ENCODE assay signal across 26 cellular contexts in the genomic region with DNA sequence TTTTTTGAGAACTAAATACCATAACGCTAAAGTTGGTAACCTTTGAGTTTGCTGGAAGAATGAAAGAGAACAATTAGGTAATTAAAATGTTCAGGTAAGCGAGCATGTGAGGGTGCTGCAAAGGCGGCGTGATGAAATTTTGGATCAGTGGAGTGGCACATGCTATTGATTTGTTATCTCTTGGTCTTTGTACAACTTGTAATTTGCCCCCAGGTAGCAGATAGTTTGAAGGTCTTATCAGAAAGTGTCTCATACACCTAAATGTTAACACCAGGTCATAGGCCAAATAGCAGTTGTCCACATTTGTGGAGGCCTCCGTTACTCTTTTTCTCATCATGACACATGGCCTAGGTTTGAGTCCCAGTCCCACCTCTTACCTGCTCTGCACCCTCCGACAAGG. TPM values are rescaled to one million over a fixed set of nuclear protein-coding genes. Genes with fewer than 3 reads are reported as not detected.
DNase-seq lines count a peak whose midpoint lies in the region; ATAC-seq, FAIRE-seq and TF ChIP-seq lines count a peak whose summit lies in the region.
"Had no signal": no experiment of that assay in that cellular context is flagged by ENCODE, and none has a peak within 500 bp of the region (broad histone marks: within the 10 kb centered on the region; RNA-seq: fewer than 3 reads in every experiment).

No MANE protein-coding gene starts in this region.

- 0 out of 2 replicates have a peak overlapping the region, but pooled peaks have one; percentile 11 for H3K27ac Mint-ChIP-seq in HFFc6
- H3K27ac Mint-ChIP-seq: activated T-helper 1 cell treated with anti-CD3 and anti-CD28 coated beads, Interleukin-12 subunit alpha, Interleukin-12 subunit beta, Interleukin-2, Interleukin-4 antibody, amounts not matched to agents 30 ng/mL and 10 ng/mL and 1 ng/mL, durations not matched to agents 14 hours and 24 hours and 36 hours; IgD-negative memory B cell; natural killer cell treated with Interleukin-12 subunit alpha and Interleukin-12 subunit beta and Interleukin-15 and Interleukin-18, amount 100 ng/mL, for 72 hours had no signal

- POLR2A ChIA-PET in GM12878 (lab: Charles Lee) = no interaction called here

- 0 out of 2 replicates have a peak overlapping the region, but pooled peaks have one; percentile 17 for H3K4me3 Mint-ChIP-seq in HFFc6
- H3K4me3 Mint-ChIP-seq: activated naive CD4-positive, alpha-beta T cell treated with anti-CD3 and anti-CD28 coated beads, Interleukin-2, amount 50 U/mL, for 24 hours; activated T-helper 1 cell treated with anti-CD3 and anti-CD28 coated beads, Interleukin-12 subunit alpha, Interleukin-12 subunit beta, Interleukin-2, Interleukin-4 antibody, amounts not matched to agents 30 ng/mL and 10 ng/mL and 1 ng/mL, durations not matched to agents 14 hours and 24 hours and 36 hours; IgD-negative memory B cell; natural killer cell treated with Interleukin-12 subunit alpha and Interleukin-12 subunit beta and Interleukin-15 and Interleukin-18, amount 100 ng/mL, for 72 hours had no signal

- WGBS in GM12878 (ENCODE audit: insufficient coverage, insufficient replicate concordance, low lambda C conversion rate, missing lambda C conversion rate) = over 99% methylated on average over 6 of the region's 6 CpGs

- H3K36me3 Mint-ChIP-seq in HFFc6 (ENCODE audit: low read depth) = peaks cover 15% of the 10 kb centered on the region
- H3K36me3 Mint-ChIP-seq: activated naive CD4-positive, alpha-beta T cell treated with anti-CD3 and anti-CD28 coated beads, Interleukin-2, amount 50 U/mL, for 24 hours; natural killer cell treated with Interleukin-12 subunit alpha and Interleukin-12 subunit beta and Interleukin-15 and Interleukin-18, amount 100 ng/mL, for 72 hours had no signal

- no peak for FAIRE-seq in GM12878 (lab: Jason Lieb, UNC)

- no peak overlapping the region for H3K27ac ChIP-seq in GM12878 (ENCODE audit: control insufficient read depth, insufficient read depth)
- H3K27ac ChIP-seq in iPS-18a (ENCODE audit: low read length) = peak overlapping the region; percentile 9
- H3K27ac ChIP-seq in osteoblast (ENCODE audit: low read depth, low read length) = peak overlapping the region; percentile 11
- H3K27ac ChIP-seq in SJCRH30 = no peak overlapping the region
- H3K27ac ChIP-seq: HL-60, vagina, WERI-Rb-1 had no signal

- no peak for ATAC-seq in GM12878
- ATAC-seq: natural killer cell treated with Interleukin-12 subunit alpha and Interleukin-12 subunit beta and Interleukin-15 and Interleukin-18, amount 100 ng/mL, for 72 hours; right cardiac atrium had no signal

- H3K4me1 Mint-ChIP-seq in HFFc6 (ENCODE audit: low read depth) = peaks cover 48% of the 10 kb centered on the region
- H3K4me1 Mint-ChIP-seq: activated naive CD4-positive, alpha-beta T cell treated with anti-CD3 and anti-CD28 coated beads, Interleukin-2, amount 50 U/mL, for 24 hours had no signal

- H3K4me1 ChIP-seq in GM12878 (ENCODE audit: control insufficient read depth, insufficient read depth, low read length) = no peaks in the 10 kb centered on the region
- H3K4me1 ChIP-seq in iPS-18a (ENCODE audit: control insufficient read depth, low read depth, low read length) = peaks cover 7% of the 10 kb centered on the region
- H3K4me1 ChIP-seq in osteoblast (ENCODE audit: insufficient read depth, low read length) = peaks cover 42% of the 10 kb centered on the region
- peaks cover 16% of the 10 kb centered on the region for H3K4me1 ChIP-seq in SJCRH30

- H3K9ac ChIP-seq in GM12878 (ENCODE audit: control insufficient read depth, insufficient read depth, low read length) = no peak overlapping the region
- H3K9ac ChIP-seq in iPS-18a (ENCODE audit: low read length) = no peak overlapping the region

- peaks cover 0 to 6% of the 10 kb centered on the region in 2 experiments; a peak in 1 of 4 replicates for H3K36me3 ChIP-seq in GM12878 (ENCODE audit: control insufficient read depth in 2 of 2, insufficient read depth in 2 of 2, low read length in 1 of 2)
- H3K36me3 ChIP-seq in iPS-18a (ENCODE audit: control insufficient read depth, low read depth, low read length) = no peaks in the 10 kb centered on the region
- H3K36me3 ChIP-seq in osteoblast (ENCODE audit: insufficient read depth, low read length) = peaks cover 9% of the 10 kb centered on the region
- H3K36me3 ChIP-seq in SJCRH30 = no peaks in the 10 kb centered on the region; the same call in 1 of the 2 replicates
- H3K36me3 ChIP-seq: vagina had no signal

- H3K4me2 ChIP-seq in GM12878 (ENCODE audit: control insufficient read depth, insufficient read depth) (no peak overlapping the region), osteoblast (ENCODE audit: insufficient read depth, low read length) (no peak overlapping the region)

- no peaks in the 10 kb centered on the region; the same call in 2 of the 3 replicates for H3K9me3 ChIP-seq in GM12878 (replicated peaks; ENCODE audit: control insufficient read depth, insufficient read depth, low read length)
- no peaks in the 10 kb centered on the region for H3K9me3 ChIP-seq in iPS-18a (ENCODE audit: control insufficient read depth, low read depth, low read length)
- no peaks in the 10 kb centered on the region for H3K9me3 ChIP-seq in osteoblast (ENCODE audit: low read depth, low read length)
- no peaks in the 10 kb centered on the region for H3K9me3 ChIP-seq in SJCRH30 (replicated peaks)
- H3K9me3 ChIP-seq: vagina had no signal

- intact Hi-C loops in GM12878 (cut with micrococcal nuclease; ENCODE audit: unreplicated experiment) = no loop called here

- no peak for TF ChIP-seq CTCF in HFFc6 (IDR thresholded peaks at IDR 0.05)
- no peak for TF ChIP-seq CTCF in GM12878 (IDR thresholded peaks at IDR 0.05 in 2 of 3, conservative IDR thresholded peaks at IDR 0.05 in 1 of 3; ENCODE audit: control insufficient read depth in 2 of 3, extremely low read depth in 1 of 3, insufficient read depth in 1 of 3, low read depth in 3 of 3, low read length in 3 of 3)
- no peak for TF ChIP-seq CTCF in osteoblast (IDR thresholded peaks at IDR 0.05; ENCODE audit: extremely low read depth, low read depth, low read length)

- TF ChIP-seq RAD21 in GM12878 (IDR thresholded peaks at IDR 0.05; ENCODE audit: insufficient read depth, low read depth, low read length) = no peak

- no peaks in the 10 kb centered on the region for H3K9me3 Mint-ChIP-seq in HFFc6
- H3K9me3 Mint-ChIP-seq: activated naive CD4-positive, alpha-beta T cell treated with anti-CD3 and anti-CD28 coated beads, Interleukin-2, amount 50 U/mL, for 24 hours; activated T-helper 1 cell treated with anti-CD3 and anti-CD28 coated beads, Interleukin-12 subunit alpha, Interleukin-12 subunit beta, Interleukin-2, Interleukin-4 antibody, amounts not matched to agents 30 ng/mL and 10 ng/mL and 1 ng/mL, durations not matched to agents 14 hours and 24 hours and 36 hours; IgD-negative memory B cell; natural killer cell treated with Interleukin-12 subunit alpha and Interleukin-12 subunit beta and Interleukin-15 and Interleukin-18, amount 100 ng/mL, for 72 hours had no signal

- peaks cover 16% of the 10 kb centered on the region for H3K79me2 ChIP-seq in GM12878 (ENCODE audit: control insufficient read depth, insufficient read depth, low read length)
- peaks cover 75% of the 10 kb centered on the region for H3K79me2 ChIP-seq in osteoblast (ENCODE audit: insufficient read depth, low read length)

- TF ChIP-seq POLR2A in GM12878 (IDR thresholded peaks at IDR 0.05; ENCODE audit: low read depth, low read length) = no peak

- CTCF ChIA-PET in GM12878 (lab: Yijun Ruan, JAX) = interaction anchor here (1.7 kb wide), 1 partner anchor 20 kb away, joined by 4 read pairs; no protein-coding TSS in a partner anchor

- RAD21 ChIA-PET in GM12878 (lab: Charles Lee; ENCODE audit: unreplicated experiment) = no interaction called here

- SMC1A ChIA-PET in GM12878 (lab: Charles Lee; ENCODE audit: uncharacterized antibody, unreplicated experiment) = no interaction called here

- peaks cover 4% of the 10 kb centered on the region for H3K27me3 Mint-ChIP-seq in HFFc6 (ENCODE audit: insufficient read depth)
- H3K27me3 Mint-ChIP-seq: activated naive CD4-positive, alpha-beta T cell treated with anti-CD3 and anti-CD28 coated beads, Interleukin-2, amount 50 U/mL, for 24 hours; IgD-negative memory B cell; natural killer cell treated with Interleukin-12 subunit alpha and Interleukin-12 subunit beta and Interleukin-15 and Interleukin-18, amount 100 ng/mL, for 72 hours had no signal

- no peak for TF ChIP-seq EP300 in GM12878 (IDR thresholded peaks at IDR 0.05; ENCODE audit: borderline replicate concordance in 1 of 2, control insufficient read depth in 1 of 2, low read depth in 2 of 2, low read length in 2 of 2)

- in situ Hi-C loops in GM12878 (cut with MboI) = no loop called here

- H4K20me1 ChIP-seq in GM12878 (ENCODE audit: control insufficient read depth, insufficient read depth) = no peaks in the 10 kb centered on the region; the same call in 1 of the 2 replicates
- peaks cover 4% of the 10 kb centered on the region for H4K20me1 ChIP-seq in osteoblast (ENCODE audit: insufficient read depth, low read length)

- no peak for DNase-seq in HFFc6
- no peak for DNase-seq in GM12878 (ENCODE audit: low read depth, low spot score)
- DNase-seq in osteoblast (ENCODE audit: insufficient read length, low spot score, missing footprints) = no peak
- no peak for DNase-seq in SKM-1 (lab: John Stamatoyannopoulos, UW; ENCODE audit: unreplicated experiment)
- no peak for DNase-seq in ureter (ENCODE audit: low spot score)
- DNase-seq in iPS-NIHi7 (ENCODE audit: extremely low spot score) = no peak
- no peak for DNase-seq in SJCRH30
- DNase-seq: activated CD4-positive, alpha-beta T cell treated with anti-CD3 and anti-CD28 coated beads, Interleukin-2, amount 50 U/mL, for 1 hour; caudate nucleus; dermis blood vessel endothelial cell; GOT3; NCI-H1105; NCI-H1930; NCI-H2227 treated with DMSO at 0.1 percent for 48 hours; NCI-H748 treated with DMSO at 0.1 percent for 48 hours; right cardiac atrium; stimulated activated CD4-positive, alpha-beta T cell treated with anti-CD3 and anti-CD28 coated beads, Interleukin-4, amount 100 ng/mL, for 4 hours; stimulated activated naive CD4-positive, alpha-beta T cell; WERI-Rb-1 had no signal

- H2AFZ ChIP-seq in GM12878 (ENCODE audit: control insufficient read depth, low read depth, low read length) = no peak overlapping the region
- no peak overlapping the region for H2AFZ ChIP-seq in osteoblast (ENCODE audit: low read length)

- H3K4me3 ChIP-seq in GM12878 (no peak overlapping the region), iPS-18a (ENCODE audit: low read length) (no peak overlapping the region), osteoblast (ENCODE audit: insufficient read depth, low read length) (no peak overlapping the region), SJCRH30 (no peak overlapping the region)
- H3K4me3 ChIP-seq: vagina had no signal

- H3K27me3 ChIP-seq in GM12878 (replicated peaks in 1 of 2; ENCODE audit: control insufficient read depth in 2 of 2, insufficient read depth in 2 of 2, low read length in 1 of 2) (no peaks in the 10 kb centered on the region), iPS-18a (ENCODE audit: control insufficient read depth, insufficient read depth, low read length) (no peaks in the 10 kb centered on the region), osteoblast (ENCODE audit: insufficient read depth, low read length) (no peaks in the 10 kb centered on the region), SJCRH30 (no peaks in the 10 kb centered on the region)
- H3K27me3 ChIP-seq: vagina had no signal

- TSS peak; percentile 48 for BruUV-seq in GM12878 (replicated peaks; lab: Mats Ljungman, UMichigan)

RNA-seq across cellular contexts. Expression of gene ARHGAP35, which starts 14.9 kb away (rescaled TPM):
- total RNA-seq in HFFc6 (2021; fragmentation: NEBNext Ultra II Directional; extraction: Animal tissue kit (Norgen Biotek cat#: 25700)) = 10 to 100 TPM; 51.9 to 69.8 (median 63.4) TPM
- 43.6 and 43.9 TPM in 2 replicates for total RNA-seq in GM12878 (2013; cell fraction: nucleolus; rRNA removed)
- total RNA-seq in GM12878 (2014; rRNA removed) = 14.8 and 16.0 TPM in 2 replicates
- total RNA-seq in GM12878 (2014; rRNA removed; fragmentation: Illumina TruSeq; extraction: Trizol) = 16.2 and 17.6 TPM in 2 replicates
- total RNA-seq in GM12878 (2021) = 28.0 and 29.9 TPM in 2 replicates
- 6.8 TPM for polyA plus RNA-seq in GM12878 (2011; ENCODE audit: low read depth)
- polyA plus RNA-seq in GM12878 (2011; rRNA removed) = 8.4 and 11.8 TPM in 2 replicates
- 8.6 and 9.5 TPM in 2 replicates for polyA plus RNA-seq in GM12878 (2011; cell fraction: cytosol; rRNA removed)
- 13.4 and 16.9 TPM in 2 replicates for polyA plus RNA-seq in GM12878 (2011; cell fraction: nucleus; rRNA removed)
- 11.4 and 11.7 TPM in 2 replicates for polyA plus RNA-seq in GM12878 (2012)
- 15.3 and 18.6 TPM in 2 replicates for polyA plus RNA-seq in GM12878 (2014; fragmentation: Illumina TruSeq; extraction: Trizol)
- polyA plus RNA-seq in GM12878 (2014; fragmentation: Nextera tagmentation; extraction: Ambion mirVana) = under 1 TPM; 0.85 to 0.95 TPM
- 11.3 and 13.6 TPM in 2 replicates for polyA plus RNA-seq in GM12878 (2014; rRNA removed)
- 1 to 10 TPM; 5.7 to 6.1 TPM for polyA plus RNA-seq in GM12878 (2016; fragmentation: Nextera tagmentation; extraction: Ambion mirVana)
- polyA minus RNA-seq in GM12878 (2011; rRNA and poly(A)+ RNA removed) = 27.0 and 31.1 TPM in 2 replicates
- 8.7 and 10.0 TPM in 2 replicates for polyA minus RNA-seq in GM12878 (2011; cell fraction: cytosol; rRNA and poly(A)+ RNA removed)
- 15.5 and 23.9 TPM in 2 replicates for polyA minus RNA-seq in GM12878 (2011; cell fraction: nucleus; rRNA and poly(A)+ RNA removed)
- total RNA-seq in osteoblast = 76.0 and 82.2 TPM in 2 replicates
- 84.0 TPM for total RNA-seq in ureter
- 44.0 and 49.5 TPM in 2 replicates for total RNA-seq in SJCRH30 (2014; rRNA removed; shearing (Covaris generic))

RNA-seq across cellular contexts. Expression of gene AP2S1, which starts 25.0 kb away (rescaled TPM):
- 100 to 1,000 TPM; 416 to 479 (median 463) TPM for total RNA-seq in HFFc6 (2021; fragmentation: NEBNext Ultra II Directional; extraction: Animal tissue kit (Norgen Biotek cat#: 25700))
- 6.9 and 13.7 TPM in 2 replicates for total RNA-seq in GM12878 (2013; cell fraction: nucleolus; rRNA removed)
- total RNA-seq in GM12878 (2014; rRNA removed) (141 and 144 TPM in 2 replicates), GM12878 (2014; rRNA removed; fragmentation: Illumina TruSeq; extraction: Trizol) (58.1 and 61.0 TPM in 2 replicates), GM12878 (2021) (121 and 140 TPM in 2 replicates), osteoblast (117 and 136 TPM in 2 replicates), ureter (73.7 TPM)
- 57.5 TPM for polyA plus RNA-seq in GM12878 (2011; ENCODE audit: low read depth)
- polyA plus RNA-seq in GM12878 (2011; rRNA removed) (65.3 and 87.2 TPM in 2 replicates), GM12878 (2014; fragmentation: Illumina TruSeq; extraction: Trizol) (29.3 and 50.5 TPM in 2 replicates), GM12878 (2014; fragmentation: Nextera tagmentation; extraction: Ambion mirVana) (10 to 100 TPM; 10.8 to 46.6 TPM), GM12878 (2014; rRNA removed) (144 and 167 TPM in 2 replicates), GM12878 (2016; fragmentation: Nextera tagmentation; extraction: Ambion mirVana) (100 to 1,000 TPM; 228 to 239 TPM)
- polyA plus RNA-seq in GM12878 (2011; cell fraction: cytosol; rRNA removed) = 109 and 141 TPM in 2 replicates
- polyA plus RNA-seq in GM12878 (2011; cell fraction: nucleus; rRNA removed) = 64.7 and 67.0 TPM in 2 replicates
- 78.2 and 89.1 TPM in 2 replicates for polyA plus RNA-seq in GM12878 (2012)
- polyA minus RNA-seq in GM12878 (2011; rRNA and poly(A)+ RNA removed) = 37.4 and 51.6 TPM in 2 replicates
- 31.5 and 43.0 TPM in 2 replicates for polyA minus RNA-seq in GM12878 (2011; cell fraction: cytosol; rRNA and poly(A)+ RNA removed)
- 7.5 and 21.1 TPM in 2 replicates for polyA minus RNA-seq in GM12878 (2011; cell fraction: nucleus; rRNA and poly(A)+ RNA removed)
- 133 and 139 TPM in 2 replicates for total RNA-seq in SJCRH30 (2014; rRNA removed; shearing (Covaris generic))

Comparison
In these comparisons a context has a peak if more than half of its experiments do, and no peak if none do; other contexts are left out.
1. H3K27ac ChIP-seq: peak in iPS-18a (single experiment) and osteoblast (single experiment); none in GM12878 (single experiment) and SJCRH30 (single experiment).